In the genomic region with DNA sequence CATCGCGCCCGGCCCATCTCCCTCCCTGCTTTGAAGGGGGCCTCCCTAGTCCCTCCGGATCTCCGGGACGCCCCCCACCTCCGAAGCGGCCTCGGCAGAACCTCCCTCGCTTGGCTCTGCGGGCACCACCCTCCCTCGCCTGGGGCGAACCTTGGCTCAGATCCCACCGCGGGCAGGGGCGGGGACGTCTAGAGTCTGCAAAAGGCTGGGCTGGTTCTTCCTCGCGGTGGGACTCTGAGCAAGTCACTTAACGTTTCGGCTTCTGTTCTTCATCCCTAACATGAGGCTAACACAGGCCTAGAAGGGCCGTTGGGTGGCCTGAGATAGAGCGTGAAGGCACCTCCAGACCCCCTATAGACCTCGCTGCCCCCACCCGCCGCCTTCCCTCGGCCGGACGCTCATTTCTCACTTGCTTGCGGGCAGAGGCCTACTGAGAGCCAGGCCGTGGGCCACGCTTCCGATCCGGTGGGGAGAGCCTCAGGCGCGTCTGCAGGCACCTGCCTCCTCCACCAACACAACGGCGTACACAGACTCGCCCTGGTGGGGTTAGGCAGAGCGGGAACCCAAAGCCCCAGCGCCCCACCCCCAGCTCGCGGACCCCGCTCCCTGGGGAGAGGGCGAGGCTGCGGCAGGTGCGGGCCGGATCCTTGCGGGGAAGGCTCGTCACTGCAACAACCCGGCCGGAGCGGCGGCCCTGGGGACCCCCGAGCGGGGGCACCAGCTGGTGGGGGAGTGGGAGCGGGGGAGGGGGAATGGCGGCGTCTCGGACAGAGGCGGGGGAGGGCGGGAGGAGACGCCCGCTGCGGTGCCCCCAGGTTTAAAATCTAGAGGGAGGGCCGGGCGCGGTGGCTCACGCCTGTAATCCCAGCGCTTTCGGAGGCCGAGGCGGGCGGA, we compare ENCODE assay signal across 8 cellular contexts. TPM values are rescaled to one million over a fixed set of nuclear protein-coding genes. Genes with fewer than 3 reads are reported as not detected.
DNase-seq lines count a peak whose midpoint lies in the region; ATAC-seq lines count a peak whose summit lies in the region.

No MANE protein-coding gene starts in this region.

- H3K9me3 ChIP-seq in esophagus (ENCODE audit: control insufficient read depth in 2 of 2, insufficient read depth in 1 of 2, low read depth in 1 of 2, low read length in 1 of 2) = no peaks in the 10 kb centered on the region

- peaks cover 10 to 21% of the 10 kb centered on the region in 2 donors for H3K4me1 ChIP-seq in esophagus (ENCODE audit: control insufficient read depth in 2 of 2, insufficient read depth in 2 of 2, low read length in 1 of 2)

- peaks cover 0 to 14% of the 10 kb centered on the region in 2 donors for H3K36me3 ChIP-seq in esophagus (ENCODE audit: control insufficient read depth in 2 of 2, insufficient read depth in 2 of 2, low read length in 1 of 2)

- DNase-seq in DMS153 treated with DMSO at 0.1 percent for 48 hours (lab: John Stamatoyannopoulos, UW; ENCODE audit: unreplicated experiment) (peak; percentile 20), NCI-H2029 treated with DMSO at 0.1 percent for 48 hours (lab: John Stamatoyannopoulos, UW) (peak; percentile 29), NCI-H2196 (lab: John Stamatoyannopoulos, UW; ENCODE audit: unreplicated experiment) (no peak)
- DNase-seq in activated CD8-positive, alpha-beta memory T cell treated with anti-CD3 and anti-CD28 coated beads, Interleukin-2, amount 50 U/mL, for 48 hours = peak; percentile 88
- peak; percentile 67 for DNase-seq in natural killer cell treated with Interleukin-12 subunit alpha and Interleukin-12 subunit beta and Interleukin-15 and Interleukin-18, amount 100 ng/mL, for 72 hours (ENCODE audit: low spot score)

- peak overlapping the region; percentile 83 for H3K4me3 Mint-ChIP-seq in natural killer cell treated with Interleukin-12 subunit alpha and Interleukin-12 subunit beta and Interleukin-15 and Interleukin-18, amount 100 ng/mL, for 72 hours
- peak overlapping the region; percentile 77 for H3K4me3 Mint-ChIP-seq in stimulated activated naive CD8-positive, alpha-beta T cell treated with anti-CD3 and anti-CD28 coated beads, Interleukin-15, Interleukin-2, amounts not matched to agents 100 ng/mL and 50 ng/mL, for 24 hours

- H3K4me1 Mint-ChIP-seq in natural killer cell treated with Interleukin-12 subunit alpha and Interleukin-12 subunit beta and Interleukin-15 and Interleukin-18, amount 100 ng/mL, for 72 hours (ENCODE audit: low read depth in 2 of 2) = peaks cover 12 to 17% of the 10 kb centered on the region in 2 donors
- H3K4me1 Mint-ChIP-seq in stimulated activated naive CD8-positive, alpha-beta T cell treated with anti-CD3 and anti-CD28 coated beads, Interleukin-15, Interleukin-2, amounts not matched to agents 100 ng/mL and 50 ng/mL, for 24 hours (ENCODE audit: low read depth) = peaks cover 36% of the 10 kb centered on the region

- no peaks in the 10 kb centered on the region for H3K36me3 Mint-ChIP-seq in natural killer cell treated with Interleukin-12 subunit alpha and Interleukin-12 subunit beta and Interleukin-15 and Interleukin-18, amount 100 ng/mL, for 72 hours
- no peaks in the 10 kb centered on the region for H3K36me3 Mint-ChIP-seq in stimulated activated naive CD8-positive, alpha-beta T cell treated with anti-CD3 and anti-CD28 coated beads, Interleukin-15, Interleukin-2, amounts not matched to agents 100 ng/mL and 50 ng/mL, for 24 hours (ENCODE audit: low read depth)

- H3K27me3 ChIP-seq in esophagus (ENCODE audit: control insufficient read depth in 1 of 2, insufficient read depth in 2 of 2, low read length in 2 of 2) = no peaks in the 10 kb centered on the region

- H3K27me3 Mint-ChIP-seq in natural killer cell treated with Interleukin-12 subunit alpha and Interleukin-12 subunit beta and Interleukin-15 and Interleukin-18, amount 100 ng/mL, for 72 hours = peaks cover 0 to 17% of the 10 kb centered on the region in 2 donors
- H3K27me3 Mint-ChIP-seq in stimulated activated naive CD8-positive, alpha-beta T cell treated with anti-CD3 and anti-CD28 coated beads, Interleukin-15, Interleukin-2, amounts not matched to agents 100 ng/mL and 50 ng/mL, for 24 hours = no peaks in the 10 kb centered on the region

- 8 to 14% methylated on average over 72 to 74 of the region's 74 CpGs for WGBS in esophagus, 2 donors

- peak overlapping the region; percentile 95 to 96 for H3K27ac ChIP-seq in esophagus (ENCODE audit: low read depth in 2 of 2, low read length in 1 of 2)

- H3K9me3 Mint-ChIP-seq in natural killer cell treated with Interleukin-12 subunit alpha and Interleukin-12 subunit beta and Interleukin-15 and Interleukin-18, amount 100 ng/mL, for 72 hours = no peaks in the 10 kb centered on the region
- no peaks in the 10 kb centered on the region for H3K9me3 Mint-ChIP-seq in stimulated activated naive CD8-positive, alpha-beta T cell treated with anti-CD3 and anti-CD28 coated beads, Interleukin-15, Interleukin-2, amounts not matched to agents 100 ng/mL and 50 ng/mL, for 24 hours

- peak in 1 of 2 donors; percentile 10 for ATAC-seq in natural killer cell treated with Interleukin-12 subunit alpha and Interleukin-12 subunit beta and Interleukin-15 and Interleukin-18, amount 100 ng/mL, for 72 hours
- no peak for ATAC-seq in HG03039 (IDR thresholded peaks at IDR 0.05; ENCODE audit: unreplicated experiment)

- H3K4me3 ChIP-seq in esophagus (ENCODE audit: low read depth in 1 of 2, low read length in 2 of 2) = peak overlapping the region; percentile 46 to 61

- peak overlapping the region; percentile 56 to 77 for H3K27ac Mint-ChIP-seq in natural killer cell treated with Interleukin-12 subunit alpha and Interleukin-12 subunit beta and Interleukin-15 and Interleukin-18, amount 100 ng/mL, for 72 hours
- H3K27ac Mint-ChIP-seq in stimulated activated naive CD8-positive, alpha-beta T cell treated with anti-CD3 and anti-CD28 coated beads, Interleukin-15, Interleukin-2, amounts not matched to agents 100 ng/mL and 50 ng/mL, for 24 hours = peak overlapping the region; percentile 71

RNA-seq across cellular contexts. Expression of a gene that starts 5.4 kb away (rescaled TPM):
- polyA plus RNA-seq in esophagus = 10 to 100 TPM; 42.0 to 45.0 TPM
- 10 to 100 TPM; 16.8 to 54.5 TPM for total RNA-seq in natural killer cell treated with Interleukin-12 subunit alpha and Interleukin-12 subunit beta and Interleukin-15 and Interleukin-18, amount 100 ng/mL, for 72 hours

RNA-seq across cellular contexts. Expression of a gene that starts 29.4 kb away (rescaled TPM):
- 10 to 100 TPM; 16.1 to 19.5 TPM for polyA plus RNA-seq in esophagus
- total RNA-seq in natural killer cell treated with Interleukin-12 subunit alpha and Interleukin-12 subunit beta and Interleukin-15 and Interleukin-18, amount 100 ng/mL, for 72 hours = 10 to 100 TPM; 34.9 to 43.8 TPM

RNA-seq across cellular contexts. Expression of a gene that starts 31.0 kb away (rescaled TPM):
- 10 to 100 TPM; 17.8 to 23.8 TPM for polyA plus RNA-seq in esophagus
- total RNA-seq in natural killer cell treated with Interleukin-12 subunit alpha and Interleukin-12 subunit beta and Interleukin-15 and Interleukin-18, amount 100 ng/mL, for 72 hours = 10 to 100 TPM; 18.1 to 36.4 TPM
